In genomic region chr12:57240069-57240921, GRCh38 we compare ENCODE assay signal across 8 cellular contexts. TPM values are rescaled to one million over a fixed set of nuclear protein-coding genes. Genes with fewer than 3 reads are reported as not detected.
DNase-seq lines count a peak whose midpoint lies in the region; ATAC-seq and TF ChIP-seq lines count a peak whose summit lies in the region.

No MANE protein-coding gene starts in this region.

- H3K27ac ChIP-seq in VCaP, result peak overlapping the region; percentile 87

- DNase-seq in DMS 273 (lab: John Stamatoyannopoulos, UW; ENCODE audit: unreplicated experiment), result peak; percentile 78
- no peak for DNase-seq in DMS 273 treated with DMSO at 0.1 percent for 48 hours (lab: John Stamatoyannopoulos, UW)
- DNase-seq in NCI-H146 (lab: John Stamatoyannopoulos, UW), result peak; percentile 82
- peak; percentile 75 for DNase-seq in central memory CD4-positive, alpha-beta T cell
- no peak for DNase-seq in left lobe of liver (ENCODE audit: low spot score)
- DNase-seq in stimulated activated CD4-positive, alpha-beta T cell treated with anti-CD3 and anti-CD28 coated beads, Interleukin-4, amount 100 ng/mL, for 48 hours (ENCODE audit: low read depth in 2 of 2), result peak; percentile 66 to 67
- DNase-seq in HPDE6-E6E7 (ENCODE audit: extremely low spot score), result no peak

- TF ChIP-seq CTCF in VCaP (conservative IDR thresholded peaks at IDR 0.05), result no peak; the same call in 1 of the 2 replicates

- ATAC-seq in left lobe of liver, result peak; percentile 7

RNA-seq across cellular contexts. Expression of gene STAC3, which starts 10.7 kb away (rescaled TPM):
- 2.3 TPM for total RNA-seq in left lobe of liver

RNA-seq across cellular contexts. Expression of gene SHMT2, which starts 10.8 kb away (rescaled TPM):
- 242 TPM for total RNA-seq in left lobe of liver

RNA-seq across cellular contexts. Expression of gene NXPH4, which starts 23.7 kb away (rescaled TPM):
- total RNA-seq in left lobe of liver, result 0.13 TPM

Comparison
In these comparisons a context has a peak if more than half of its experiments do, and no peak if none do; other contexts are left out.
1. DNase-seq: peak in DMS 273 (single experiment), NCI-H146 (single experiment), central memory CD4-positive, alpha-beta T cell (single experiment) and stimulated activated CD4-positive, alpha-beta T cell treated with anti-CD3 and anti-CD28 coated beads, Interleukin-4, amount 100 ng/mL, for 48 hours (2 of 2); none in DMS 273 treated with DMSO at 0.1 percent for 48 hours (single experiment), left lobe of liver (single experiment) and HPDE6-E6E7 (single experiment).